Comparison of ENCODE assay signal across 8 cellular contexts in genomic region chr10:88974446-88975376, GRCh38. TPM values are rescaled to one million over a fixed set of nuclear protein-coding genes. Genes with fewer than 3 reads are reported as not detected.
DNase-seq lines count a peak whose midpoint lies in the region; ATAC-seq and TF ChIP-seq lines count a peak whose summit lies in the region.

No MANE protein-coding gene starts in this region.

- TF ChIP-seq CTCF in BJ (IDR thresholded peaks at IDR 0.05; ENCODE audit: insufficient read depth, low read depth, low read length) (no peak), KMS-11 (conservative IDR thresholded peaks at IDR 0.05; ENCODE audit: low read depth, low read length) (no peak), astrocyte of the spinal cord (IDR thresholded peaks at IDR 0.05; ENCODE audit: low read depth, low read length) (no peak)

- H4K20me1 ChIP-seq in KMS-11 (ENCODE audit: insufficient read depth), result no peaks in the 10 kb centered on the region

- H3K14ac ChIP-seq in mesenchymal stem cell (ENCODE audit: low read length in 2 of 2), result no peak overlapping the region

- no peak overlapping the region for H2AK5ac ChIP-seq in mesenchymal stem cell (ENCODE audit: low read length, severe bottlenecking)

- DNase-seq in BJ (ENCODE audit: low read depth) (no peak), astrocyte of the spinal cord (ENCODE audit: low read depth, low spot score) (peak; percentile 62), mesenchymal stem cell (peak; percentile 57), NCI-H2196 (lab: John Stamatoyannopoulos, UW; ENCODE audit: unreplicated experiment) (no peak)

- no peaks in the 10 kb centered on the region for H3K27me3 ChIP-seq in BJ (ENCODE audit: control insufficient read depth, insufficient read depth, low read length)
- no peaks in the 10 kb centered on the region for H3K27me3 ChIP-seq in KMS-11 (ENCODE audit: insufficient read depth, low read depth)
- no peaks in the 10 kb centered on the region for H3K27me3 ChIP-seq in mesenchymal stem cell (ENCODE audit: control insufficient read depth in 1 of 2, insufficient read depth in 1 of 2, low read length in 2 of 2)

- 90% methylated on average over 5 of the region's 7 CpGs for WGBS in mesenchymal stem cell

- H3K4me3 ChIP-seq in BJ (ENCODE audit: low read depth, low read length) (peak overlapping the region; percentile 16), KMS-11 (IDR thresholded peaks at IDR 0.05; ENCODE audit: insufficient read depth, low read depth, low read length) (no peak overlapping the region), astrocyte of the spinal cord (ENCODE audit: low read depth, low read length) (peak overlapping the region; percentile 24), mesenchymal stem cell (ENCODE audit: insufficient read depth in 1 of 2, low read depth in 1 of 2, low read length in 2 of 2) (peak overlapping the region in 1 of 2 experiments; percentile 78)

- H3K4me1 ChIP-seq in KMS-11 (ENCODE audit: low read depth, poor library complexity, severe bottlenecking), result peaks cover 27% of the 10 kb centered on the region
- peaks cover 4% of the 10 kb centered on the region for H3K4me1 ChIP-seq in mesenchymal stem cell (ENCODE audit: control insufficient read depth, insufficient read depth, low read depth, low read length)

- H3K79me2 ChIP-seq in KMS-11 (ENCODE audit: insufficient read depth, low read depth), result no peaks in the 10 kb centered on the region

- H3K23ac ChIP-seq in mesenchymal stem cell (ENCODE audit: low read length in 2 of 2), result no peak overlapping the region

- peak overlapping the region; percentile 64 for H2AFZ ChIP-seq in KMS-11 (ENCODE audit: low read depth)
- H2AFZ ChIP-seq in mesenchymal stem cell (ENCODE audit: low read depth, low read length), result no peak overlapping the region

- H2BK12ac ChIP-seq in mesenchymal stem cell (ENCODE audit: low read length in 2 of 2), result no peak overlapping the region

- POLR2A ChIA-PET in BJ (lab: Charles Lee), result no interaction called here

- no peak overlapping the region for H2BK120ac ChIP-seq in mesenchymal stem cell (ENCODE audit: low read depth, low read length)

- no peaks in the 10 kb centered on the region for H3K36me3 ChIP-seq in BJ (ENCODE audit: control insufficient read depth, insufficient read depth, low read length)
- H3K36me3 ChIP-seq in KMS-11 (ENCODE audit: insufficient read depth), result no peaks in the 10 kb centered on the region
- H3K36me3 ChIP-seq in mesenchymal stem cell (ENCODE audit: control insufficient read depth in 1 of 2, insufficient read depth in 2 of 2, low read depth in 1 of 2, low read length in 2 of 2), result no peaks in the 10 kb centered on the region

- H2BK5ac ChIP-seq in mesenchymal stem cell (ENCODE audit: low read depth, low read length, poor library complexity, severe bottlenecking), result no peak overlapping the region

- CTCF ChIA-PET in BJ (lab: Yijun Ruan, JAX), result interaction anchor here (1.1 to 4.3 kb wide), 2 partner anchors 15 to 40 kb away, joined by 3 to 18 read pairs; no protein-coding TSS in a partner anchor

- H3K18ac ChIP-seq in mesenchymal stem cell (ENCODE audit: low read depth in 1 of 2, low read length in 2 of 2), result no peak overlapping the region

- ATAC-seq in HG03520 (IDR thresholded peaks at IDR 0.05; ENCODE audit: unreplicated experiment) (no peak), HG03139 (IDR thresholded peaks at IDR 0.05; ENCODE audit: unreplicated experiment) (no peak), HG03457 (IDR thresholded peaks at IDR 0.05; ENCODE audit: unreplicated experiment) (no peak)

- H3K4me2 ChIP-seq in KMS-11, result peak overlapping the region; percentile 57
- H3K4me2 ChIP-seq in mesenchymal stem cell (ENCODE audit: low read length, poor library complexity, severe bottlenecking), result peak overlapping the region; percentile 44

- no peak overlapping the region for H3K4ac ChIP-seq in mesenchymal stem cell (ENCODE audit: low read depth in 1 of 2, low read length in 2 of 2)

- H4K8ac ChIP-seq in mesenchymal stem cell (ENCODE audit: low read length), result no peak overlapping the region

- H2BK15ac ChIP-seq in mesenchymal stem cell (ENCODE audit: low read depth, poor library complexity, severe bottlenecking), result no peak overlapping the region

- no peak overlapping the region for H4K91ac ChIP-seq in mesenchymal stem cell (ENCODE audit: low read length)

- in situ Hi-C loops in astrocyte of the spinal cord (cut with HindIII; ENCODE audit: low sequenced_read_pairs), result no loop called here

- peak overlapping the region; percentile 18; the same call in 1 of the 2 replicates for H3K9ac ChIP-seq in KMS-11
- peak overlapping the region; percentile 90 for H3K9ac ChIP-seq in mesenchymal stem cell (ENCODE audit: low read length)

- H3K9me3 ChIP-seq in mesenchymal stem cell (ENCODE audit: control insufficient read depth, low read length), result no peaks in the 10 kb centered on the region

- peaks cover 14% of the 10 kb centered on the region for H3K79me1 ChIP-seq in mesenchymal stem cell (replicated peaks; ENCODE audit: low read length, poor library complexity, severe bottlenecking)

- H3K27ac ChIP-seq in KMS-11 (no peak overlapping the region), mesenchymal stem cell (ENCODE audit: low read length, poor library complexity, severe bottlenecking) (peak overlapping the region; percentile 26)

RNA-seq across cellular contexts. Expression of gene FAS, which starts 15.9 kb away (rescaled TPM):
- polyA plus RNA-seq in BJ (2011; rRNA removed), result 52.3 and 83.2 TPM in 2 replicates
- 20.6 and 25.7 TPM in 2 replicates for polyA minus RNA-seq in BJ (2011; rRNA and poly(A)+ RNA removed)
- polyA plus RNA-seq in mesenchymal stem cell (2013, experiment 1 of 2), result 16.2 TPM
- polyA plus RNA-seq in mesenchymal stem cell (2013, experiment 2 of 2), result 18.1 TPM

RNA-seq across cellular contexts. Expression of gene ACTA2, which starts 22.1 kb away (rescaled TPM):
- polyA plus RNA-seq in BJ (2011; rRNA removed), result 1,067 and 1,821 TPM in 2 replicates
- 1,091 and 1,267 TPM in 2 replicates for polyA minus RNA-seq in BJ (2011; rRNA and poly(A)+ RNA removed)
- 390 TPM for polyA plus RNA-seq in mesenchymal stem cell (2013, experiment 1 of 2)
- 385 TPM for polyA plus RNA-seq in mesenchymal stem cell (2013, experiment 2 of 2)

Comparison
In these comparisons a context has a peak if more than half of its experiments do, and no peak if none do; other contexts are left out.
1. DNase-seq: peak in astrocyte of the spinal cord (single experiment) and mesenchymal stem cell (single experiment); none in BJ (single experiment) and NCI-H2196 (single experiment).